9 cellular contexts compared by ENCODE assay signal in genomic region chr5:103260951-103261350, GRCh38. TPM values are rescaled to one million over a fixed set of nuclear protein-coding genes. Genes with fewer than 3 reads are reported as not detected.
DNase-seq lines count a peak whose midpoint lies in the region; ATAC-seq lines count a peak whose summit lies in the region.
"Had no signal": no experiment of that assay in that cellular context is flagged by ENCODE, and none has a peak within 500 bp of the region (broad histone marks: within the 10 kb centered on the region; RNA-seq: fewer than 3 reads in every experiment).

No MANE protein-coding gene starts in this region.

- H4K91ac ChIP-seq in mesenchymal stem cell (ENCODE audit: low read length), result no peak overlapping the region

- no peak overlapping the region for H3K23ac ChIP-seq in mesenchymal stem cell (ENCODE audit: low read length in 2 of 2)

- ATAC-seq in GM18517 (IDR thresholded peaks at IDR 0.05; ENCODE audit: unreplicated experiment) (peak; percentile 68), GM21529 (IDR thresholded peaks at IDR 0.05; ENCODE audit: unreplicated experiment) (peak; percentile 40), HG03565 (IDR thresholded peaks at IDR 0.05; ENCODE audit: unreplicated experiment) (peak; percentile 36), HG02884 (IDR thresholded peaks at IDR 0.05; ENCODE audit: unreplicated experiment) (no peak)

- H3K27ac ChIP-seq in mesenchymal stem cell (ENCODE audit: low read length, poor library complexity, severe bottlenecking), result no peak overlapping the region

- H3K4ac ChIP-seq in mesenchymal stem cell (ENCODE audit: low read depth in 1 of 2, low read length in 2 of 2), result no peak overlapping the region

- no peak overlapping the region for H4K8ac ChIP-seq in mesenchymal stem cell (ENCODE audit: low read length)

- H3K9ac ChIP-seq in mesenchymal stem cell (ENCODE audit: low read length), result peak overlapping the region; percentile 85

- no peak overlapping the region for H3K18ac ChIP-seq in mesenchymal stem cell (ENCODE audit: low read depth in 1 of 2, low read length in 2 of 2)

- H3K9me3 ChIP-seq in mesenchymal stem cell (ENCODE audit: control insufficient read depth, low read length), result no peaks in the 10 kb centered on the region

- peaks cover 0 to 3% of the 10 kb centered on the region in 2 experiments for H3K36me3 ChIP-seq in mesenchymal stem cell (ENCODE audit: control insufficient read depth in 1 of 2, insufficient read depth in 2 of 2, low read depth in 1 of 2, low read length in 2 of 2)

- peaks cover 4% of the 10 kb centered on the region for H3K79me1 ChIP-seq in mesenchymal stem cell (replicated peaks; ENCODE audit: low read length, poor library complexity, severe bottlenecking)

- no peak overlapping the region for H2AFZ ChIP-seq in mesenchymal stem cell (ENCODE audit: low read depth, low read length)

- H2BK120ac ChIP-seq in mesenchymal stem cell (ENCODE audit: low read depth, low read length), result no peak overlapping the region

- no peak overlapping the region for H2AK5ac ChIP-seq in mesenchymal stem cell (ENCODE audit: low read length, severe bottlenecking)

- H3K27me3 ChIP-seq in mesenchymal stem cell (ENCODE audit: control insufficient read depth in 1 of 2, insufficient read depth in 1 of 2, low read length in 2 of 2), result no peaks in the 10 kb centered on the region

- DNase-seq in mesenchymal stem cell, result no peak
- DNase-seq in AML-193 (lab: John Stamatoyannopoulos, UW), result no peak
- no peak for DNase-seq in activated effector memory CD4-positive, alpha-beta T cell treated with anti-CD3 and anti-CD28 coated beads, Interleukin-2, amount 50 U/mL, for 16 hours
- DNase-seq in foreskin melanocyte, result no peak
- DNase-seq: NCI-H446 treated with DMSO at 0.1 percent for 48 hours had no signal

- H3K4me1 ChIP-seq in mesenchymal stem cell (ENCODE audit: control insufficient read depth, insufficient read depth, low read depth, low read length), result peaks cover 2% of the 10 kb centered on the region

- H3K14ac ChIP-seq in mesenchymal stem cell (ENCODE audit: low read length in 2 of 2), result no peak overlapping the region

- H2BK12ac ChIP-seq in mesenchymal stem cell (ENCODE audit: low read length in 2 of 2), result no peak overlapping the region

- 64% methylated on average over 3 of the region's 3 CpGs for WGBS in mesenchymal stem cell

- H2BK5ac ChIP-seq in mesenchymal stem cell (ENCODE audit: low read depth, low read length, poor library complexity, severe bottlenecking), result no peak overlapping the region

- peak overlapping the region in 1 of 2 experiments; percentile 89 for H3K4me3 ChIP-seq in mesenchymal stem cell (ENCODE audit: insufficient read depth in 1 of 2, low read depth in 1 of 2, low read length in 2 of 2)

- H3K4me2 ChIP-seq in mesenchymal stem cell (ENCODE audit: low read length, poor library complexity, severe bottlenecking), result peak overlapping the region; percentile 22

- H2BK15ac ChIP-seq in mesenchymal stem cell (ENCODE audit: low read depth, poor library complexity, severe bottlenecking), result no peak overlapping the region

RNA-seq across cellular contexts. Expression of gene MACIR, which starts 2.4 kb away (rescaled TPM):
- polyA plus RNA-seq in mesenchymal stem cell (2013, experiment 1 of 2), result 4.8 TPM
- polyA plus RNA-seq in mesenchymal stem cell (2013, experiment 2 of 2), result 5.1 TPM
